ENCODE assay signal across 1 cellular context in genomic region chr9:136267261-136268111, GRCh38.
TF ChIP-seq lines count a peak whose summit lies in the region.

No MANE protein-coding gene starts in this region.

TF ChIP-seq in HepG2, 621 proteins besides CTCF, POLR2A, EP300 and RAD21 (continued from another document and continues in another):
- TF ChIP-seq, protein P1, sequence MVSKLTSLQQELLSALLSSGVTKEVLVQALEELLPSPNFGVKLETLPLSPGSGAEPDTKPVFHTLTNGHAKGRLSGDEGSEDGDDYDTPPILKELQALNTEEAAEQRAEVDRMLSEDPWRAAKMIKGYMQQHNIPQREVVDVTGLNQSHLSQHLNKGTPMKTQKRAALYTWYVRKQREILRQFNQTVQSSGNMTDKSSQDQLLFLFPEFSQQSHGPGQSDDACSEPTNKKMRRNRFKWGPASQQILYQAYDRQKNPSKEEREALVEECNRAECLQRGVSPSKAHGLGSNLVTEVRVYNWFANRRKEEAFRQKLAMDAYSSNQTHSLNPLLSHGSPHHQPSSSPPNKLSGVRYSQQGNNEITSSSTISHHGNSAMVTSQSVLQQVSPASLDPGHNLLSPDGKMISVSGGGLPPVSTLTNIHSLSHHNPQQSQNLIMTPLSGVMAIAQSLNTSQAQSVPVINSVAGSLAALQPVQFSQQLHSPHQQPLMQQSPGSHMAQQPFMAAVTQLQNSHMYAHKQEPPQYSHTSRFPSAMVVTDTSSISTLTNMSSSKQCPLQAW (CRISPR knock-in tag; IDR thresholded peaks at IDR 0.05) = peak; percentile 39; the same call in 1 of the 2 replicates
- no peak for TF ChIP-seq RARA (CRISPR knock-in tag; IDR thresholded peaks at IDR 0.05)
- 0 out of 2 replicates have a peak, but pooled peaks have one; percentile 21 for TF ChIP-seq MTA1 (CRISPR knock-in tag; IDR thresholded peaks at IDR 0.05; ENCODE audit: borderline replicate concordance)
- TF ChIP-seq, protein P2, sequence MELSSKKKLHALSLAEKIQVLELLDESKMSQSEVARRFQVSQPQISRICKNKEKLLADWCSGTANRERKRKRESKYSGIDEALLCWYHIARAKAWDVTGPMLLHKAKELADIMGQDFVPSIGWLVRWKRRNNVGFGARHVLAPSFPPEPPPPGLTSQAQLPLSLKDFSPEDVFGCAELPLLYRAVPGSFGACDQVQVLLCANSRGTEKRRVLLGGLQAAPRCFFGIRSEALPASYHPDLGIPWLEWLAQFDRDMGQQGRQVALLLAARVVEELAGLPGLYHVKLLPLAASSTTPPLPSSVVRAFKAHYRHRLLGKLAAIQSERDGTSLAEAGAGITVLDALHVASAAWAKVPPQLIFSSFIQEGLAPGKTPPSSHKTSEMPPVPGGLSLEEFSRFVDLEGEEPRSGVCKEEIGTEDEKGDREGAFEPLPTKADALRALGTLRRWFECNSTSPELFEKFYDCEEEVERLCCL (CRISPR knock-in tag; IDR thresholded peaks at IDR 0.05; ENCODE audit: borderline replicate concordance) = no peak
- TF ChIP-seq, protein P3, sequence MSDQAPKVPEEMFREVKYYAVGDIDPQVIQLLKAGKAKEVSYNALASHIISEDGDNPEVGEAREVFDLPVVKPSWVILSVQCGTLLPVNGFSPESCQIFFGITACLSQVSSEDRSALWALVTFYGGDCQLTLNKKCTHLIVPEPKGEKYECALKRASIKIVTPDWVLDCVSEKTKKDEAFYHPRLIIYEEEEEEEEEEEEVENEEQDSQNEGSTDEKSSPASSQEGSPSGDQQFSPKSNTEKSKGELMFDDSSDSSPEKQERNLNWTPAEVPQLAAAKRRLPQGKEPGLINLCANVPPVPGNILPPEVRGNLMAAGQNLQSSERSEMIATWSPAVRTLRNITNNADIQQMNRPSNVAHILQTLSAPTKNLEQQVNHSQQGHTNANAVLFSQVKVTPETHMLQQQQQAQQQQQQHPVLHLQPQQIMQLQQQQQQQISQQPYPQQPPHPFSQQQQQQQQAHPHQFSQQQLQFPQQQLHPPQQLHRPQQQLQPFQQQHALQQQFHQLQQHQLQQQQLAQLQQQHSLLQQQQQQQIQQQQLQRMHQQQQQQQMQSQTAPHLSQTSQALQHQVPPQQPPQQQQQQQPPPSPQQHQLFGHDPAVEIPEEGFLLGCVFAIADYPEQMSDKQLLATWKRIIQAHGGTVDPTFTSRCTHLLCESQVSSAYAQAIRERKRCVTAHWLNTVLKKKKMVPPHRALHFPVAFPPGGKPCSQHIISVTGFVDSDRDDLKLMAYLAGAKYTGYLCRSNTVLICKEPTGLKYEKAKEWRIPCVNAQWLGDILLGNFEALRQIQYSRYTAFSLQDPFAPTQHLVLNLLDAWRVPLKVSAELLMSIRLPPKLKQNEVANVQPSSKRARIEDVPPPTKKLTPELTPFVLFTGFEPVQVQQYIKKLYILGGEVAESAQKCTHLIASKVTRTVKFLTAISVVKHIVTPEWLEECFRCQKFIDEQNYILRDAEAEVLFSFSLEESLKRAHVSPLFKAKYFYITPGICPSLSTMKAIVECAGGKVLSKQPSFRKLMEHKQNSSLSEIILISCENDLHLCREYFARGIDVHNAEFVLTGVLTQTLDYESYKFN (CRISPR knock-in tag; conservative IDR thresholded peaks at IDR 0.05) = no peak
- TF ChIP-seq ZNF775 (CRISPR knock-in tag; IDR thresholded peaks at IDR 0.05; ENCODE audit: borderline replicate concordance) = no peak
- no peak for TF ChIP-seq NFE2 (CRISPR knock-in tag; IDR thresholded peaks at IDR 0.05)
- no peak for TF ChIP-seq KLF11 (CRISPR knock-in tag; IDR thresholded peaks at IDR 0.05)
- TF ChIP-seq CEBPG (CRISPR knock-in tag; IDR thresholded peaks at IDR 0.05) = no peak
- TF ChIP-seq ZSCAN25 (CRISPR knock-in tag; IDR thresholded peaks at IDR 0.05) = no peak
- no peak for TF ChIP-seq ZNF652 (CRISPR knock-in tag; IDR thresholded peaks at IDR 0.05; ENCODE audit: borderline replicate concordance, low read depth)
- TF ChIP-seq ZNF337 (CRISPR knock-in tag; IDR thresholded peaks at IDR 0.05; ENCODE audit: borderline replicate concordance, low read depth) = no peak
- TF ChIP-seq E2F5 (CRISPR knock-in tag; conservative IDR thresholded peaks at IDR 0.05) = no peak
- no peak for TF ChIP-seq ZNF207 (IDR thresholded peaks at IDR 0.05; ENCODE audit: borderline replicate concordance)
- no peak for TF ChIP-seq ZFP1 (CRISPR knock-in tag; IDR thresholded peaks at IDR 0.05)
- no peak for TF ChIP-seq KMT2A (CRISPR knock-in tag; IDR thresholded peaks at IDR 0.05)
- TF ChIP-seq GABPB1 (CRISPR knock-in tag; IDR thresholded peaks at IDR 0.05) = peak; percentile 53; the same call in 1 of the 2 replicates
- TF ChIP-seq ZNF589 (CRISPR knock-in tag; conservative IDR thresholded peaks at IDR 0.05) = no peak
- no peak for TF ChIP-seq ZNF251 (CRISPR knock-in tag; IDR thresholded peaks at IDR 0.05)
- TF ChIP-seq ZNF274 (CRISPR knock-in tag; IDR thresholded peaks at IDR 0.05) = no peak; the same call in 1 of the 2 replicates
- TF ChIP-seq KDM2A (CRISPR knock-in tag; IDR thresholded peaks at IDR 0.05; ENCODE audit: borderline replicate concordance, low read depth) = peak; percentile 61
- no peak for TF ChIP-seq ZNF383 (CRISPR knock-in tag; IDR thresholded peaks at IDR 0.05; ENCODE audit: borderline replicate concordance)
- TF ChIP-seq, protein P4, sequence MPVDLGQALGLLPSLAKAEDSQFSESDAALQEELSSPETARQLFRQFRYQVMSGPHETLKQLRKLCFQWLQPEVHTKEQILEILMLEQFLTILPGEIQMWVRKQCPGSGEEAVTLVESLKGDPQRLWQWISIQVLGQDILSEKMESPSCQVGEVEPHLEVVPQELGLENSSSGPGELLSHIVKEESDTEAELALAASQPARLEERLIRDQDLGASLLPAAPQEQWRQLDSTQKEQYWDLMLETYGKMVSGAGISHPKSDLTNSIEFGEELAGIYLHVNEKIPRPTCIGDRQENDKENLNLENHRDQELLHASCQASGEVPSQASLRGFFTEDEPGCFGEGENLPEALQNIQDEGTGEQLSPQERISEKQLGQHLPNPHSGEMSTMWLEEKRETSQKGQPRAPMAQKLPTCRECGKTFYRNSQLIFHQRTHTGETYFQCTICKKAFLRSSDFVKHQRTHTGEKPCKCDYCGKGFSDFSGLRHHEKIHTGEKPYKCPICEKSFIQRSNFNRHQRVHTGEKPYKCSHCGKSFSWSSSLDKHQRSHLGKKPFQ (CRISPR knock-in tag; IDR thresholded peaks at IDR 0.05; ENCODE audit: insufficient replicate concordance) = no peak
- TF ChIP-seq, protein P5, sequence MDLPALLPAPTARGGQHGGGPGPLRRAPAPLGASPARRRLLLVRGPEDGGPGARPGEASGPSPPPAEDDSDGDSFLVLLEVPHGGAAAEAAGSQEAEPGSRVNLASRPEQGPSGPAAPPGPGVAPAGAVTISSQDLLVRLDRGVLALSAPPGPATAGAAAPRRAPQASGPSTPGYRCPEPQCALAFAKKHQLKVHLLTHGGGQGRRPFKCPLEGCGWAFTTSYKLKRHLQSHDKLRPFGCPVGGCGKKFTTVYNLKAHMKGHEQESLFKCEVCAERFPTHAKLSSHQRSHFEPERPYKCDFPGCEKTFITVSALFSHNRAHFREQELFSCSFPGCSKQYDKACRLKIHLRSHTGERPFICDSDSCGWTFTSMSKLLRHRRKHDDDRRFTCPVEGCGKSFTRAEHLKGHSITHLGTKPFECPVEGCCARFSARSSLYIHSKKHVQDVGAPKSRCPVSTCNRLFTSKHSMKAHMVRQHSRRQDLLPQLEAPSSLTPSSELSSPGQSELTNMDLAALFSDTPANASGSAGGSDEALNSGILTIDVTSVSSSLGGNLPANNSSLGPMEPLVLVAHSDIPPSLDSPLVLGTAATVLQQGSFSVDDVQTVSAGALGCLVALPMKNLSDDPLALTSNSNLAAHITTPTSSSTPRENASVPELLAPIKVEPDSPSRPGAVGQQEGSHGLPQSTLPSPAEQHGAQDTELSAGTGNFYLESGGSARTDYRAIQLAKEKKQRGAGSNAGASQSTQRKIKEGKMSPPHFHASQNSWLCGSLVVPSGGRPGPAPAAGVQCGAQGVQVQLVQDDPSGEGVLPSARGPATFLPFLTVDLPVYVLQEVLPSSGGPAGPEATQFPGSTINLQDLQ (CRISPR knock-in tag; IDR thresholded peaks at IDR 0.05) = no peak
- no peak for TF ChIP-seq ZNF460 (CRISPR knock-in tag; IDR thresholded peaks at IDR 0.05; ENCODE audit: borderline replicate concordance)
- TF ChIP-seq ZNF235 (CRISPR knock-in tag; IDR thresholded peaks at IDR 0.05; ENCODE audit: borderline replicate concordance) = 0 out of 2 replicates have a peak, but pooled peaks have one; percentile 12
- no peak for TF ChIP-seq ZSCAN12 (CRISPR knock-in tag; IDR thresholded peaks at IDR 0.05)
- TF ChIP-seq ZNF12 (CRISPR knock-in tag; IDR thresholded peaks at IDR 0.05) = 0 out of 2 replicates have a peak, but pooled peaks have one; percentile 23
- TF ChIP-seq IRX3 (CRISPR knock-in tag; IDR thresholded peaks at IDR 0.05; ENCODE audit: borderline replicate concordance, low read depth) = no peak
- TF ChIP-seq, protein P6, sequence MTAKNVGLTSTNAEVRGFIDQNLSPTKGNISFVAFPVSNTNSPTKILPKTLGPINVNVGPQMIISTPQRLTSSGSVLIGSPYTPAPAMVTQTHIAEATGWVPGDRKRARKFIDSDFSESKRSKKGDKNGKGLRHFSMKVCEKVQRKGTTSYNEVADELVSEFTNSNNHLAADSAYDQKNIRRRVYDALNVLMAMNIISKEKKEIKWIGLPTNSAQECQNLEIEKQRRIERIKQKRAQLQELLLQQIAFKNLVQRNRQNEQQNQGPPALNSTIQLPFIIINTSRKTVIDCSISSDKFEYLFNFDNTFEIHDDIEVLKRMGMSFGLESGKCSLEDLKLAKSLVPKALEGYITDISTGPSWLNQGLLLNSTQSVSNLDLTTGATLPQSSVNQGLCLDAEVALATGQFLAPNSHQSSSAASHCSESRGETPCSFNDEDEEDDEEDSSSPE (CRISPR knock-in tag; IDR thresholded peaks at IDR 0.05) = no peak
- no peak for TF ChIP-seq FOXA3 (CRISPR knock-in tag; IDR thresholded peaks at IDR 0.05)
- no peak for TF ChIP-seq MIER3 (CRISPR knock-in tag; IDR thresholded peaks at IDR 0.05; ENCODE audit: borderline replicate concordance)
- no peak for TF ChIP-seq ZNF160 (CRISPR knock-in tag; IDR thresholded peaks at IDR 0.05)
- TF ChIP-seq PHF8 (CRISPR knock-in tag; IDR thresholded peaks at IDR 0.05) = peak; percentile 54
- peak; percentile 33 for TF ChIP-seq SALL1 (CRISPR knock-in tag; IDR thresholded peaks at IDR 0.05)
- TF ChIP-seq MXI1 (IDR thresholded peaks at IDR 0.05; ENCODE audit: borderline replicate concordance, low read depth, low read length) = peak; percentile 21; the same call in 1 of the 3 replicates
- no peak for TF ChIP-seq SMARCE1 (IDR thresholded peaks at IDR 0.05; ENCODE audit: borderline replicate concordance)
- TF ChIP-seq ZNF614 (CRISPR knock-in tag; IDR thresholded peaks at IDR 0.05; ENCODE audit: borderline replicate concordance) = peak; percentile 30; the same call in 1 of the 2 replicates
- no peak for TF ChIP-seq ZNF354B (CRISPR knock-in tag; IDR thresholded peaks at IDR 0.05)
- TF ChIP-seq ZNF281 (CRISPR knock-in tag; IDR thresholded peaks at IDR 0.05; ENCODE audit: borderline replicate concordance) = peak; percentile 18; the same call in 1 of the 2 replicates
- no peak for TF ChIP-seq ZNF549 (CRISPR knock-in tag; IDR thresholded peaks at IDR 0.05)
- TF ChIP-seq SRY (CRISPR knock-in tag; IDR thresholded peaks at IDR 0.05) = no peak
- no peak for TF ChIP-seq ZNF800 (CRISPR knock-in tag; IDR thresholded peaks at IDR 0.05)
- TF ChIP-seq ZNF205 (CRISPR knock-in tag; IDR thresholded peaks at IDR 0.05) = peak; percentile 60
- TF ChIP-seq, protein P7, sequence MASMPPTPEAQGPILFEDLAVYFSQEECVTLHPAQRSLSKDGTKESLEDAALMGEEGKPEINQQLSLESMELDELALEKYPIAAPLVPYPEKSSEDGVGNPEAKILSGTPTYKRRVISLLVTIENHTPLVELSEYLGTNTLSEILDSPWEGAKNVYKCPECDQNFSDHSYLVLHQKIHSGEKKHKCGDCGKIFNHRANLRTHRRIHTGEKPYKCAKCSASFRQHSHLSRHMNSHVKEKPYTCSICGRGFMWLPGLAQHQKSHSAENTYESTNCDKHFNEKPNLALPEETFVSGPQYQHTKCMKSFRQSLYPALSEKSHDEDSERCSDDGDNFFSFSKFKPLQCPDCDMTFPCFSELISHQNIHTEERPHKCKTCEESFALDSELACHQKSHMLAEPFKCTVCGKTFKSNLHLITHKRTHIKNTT (CRISPR knock-in tag; IDR thresholded peaks at IDR 0.05) = no peak
- no peak for TF ChIP-seq TGIF2 (CRISPR knock-in tag; IDR thresholded peaks at IDR 0.05)
- TF ChIP-seq ZNF562 (CRISPR knock-in tag; IDR thresholded peaks at IDR 0.05; ENCODE audit: borderline replicate concordance) = no peak
- TF ChIP-seq MEIS2 (CRISPR knock-in tag; IDR thresholded peaks at IDR 0.05) = no peak
- no peak for TF ChIP-seq EEA1 (CRISPR knock-in tag; IDR thresholded peaks at IDR 0.05; ENCODE audit: borderline replicate concordance)
